30 cellular contexts compared by ENCODE assay signal in the genomic region with DNA sequence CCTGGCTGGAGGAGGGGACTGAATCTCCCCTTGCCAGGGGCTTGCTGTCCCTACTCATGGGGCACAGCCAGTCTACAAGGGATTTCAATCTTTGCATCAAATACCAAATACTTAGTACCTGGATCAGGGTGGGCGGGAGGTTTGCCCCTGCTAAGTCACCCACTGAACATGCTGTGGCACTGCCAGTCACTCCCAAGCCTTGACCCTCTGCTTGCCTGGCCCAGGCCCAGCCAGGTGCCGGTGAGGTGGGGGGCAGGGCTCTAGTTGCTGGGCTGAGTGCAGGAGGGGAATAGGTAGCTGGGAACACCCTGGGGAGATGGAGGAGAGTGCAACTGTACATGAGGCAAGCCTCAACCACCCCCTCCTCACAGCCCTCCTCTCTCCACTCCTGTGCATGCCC.
"Had no signal": no experiment of that assay in that cellular context is flagged by ENCODE, and none has a peak within 500 bp of the region (broad histone marks: within the 10 kb centered on the region; RNA-seq: fewer than 3 reads in every experiment).

No MANE protein-coding gene starts in this region.

- H3K27me3 Mint-ChIP-seq: activated B cell treated with CpG ODN at 0.5 μM for 24 hours; activated CD8-positive, alpha-beta memory T cell treated with anti-CD3 and anti-CD28 coated beads, Interleukin-2, amount 10 ng/mL, durations not matched to agents 7 days and 5 days; activated naive CD4-positive, alpha-beta T cell treated with anti-CD3 and anti-CD28 coated beads, Interleukin-2, amount 10 ng/mL, durations not matched to agents 7 days and 5 days; activated naive CD8-positive, alpha-beta T cell; activated T-cell treated with anti-CD3 and anti-CD28 coated beads, Interleukin-2, amount 50 U/mL, for 24 hours; brain; T-helper 17 cell had no signal

- ATAC-seq: activated CD4-positive, CD25-positive, alpha-beta regulatory T cell treated with anti-CD3 and anti-CD28 coated beads, Interleukin-2, amount 50 U/mL, for 24 hours; activated CD8-positive, alpha-beta memory T cell treated with anti-CD3 and anti-CD28 coated beads, Interleukin-2, amount 10 ng/mL, durations not matched to agents 7 days and 5 days; activated CD8-positive, alpha-beta T cell treated with anti-CD3 and anti-CD28 coated beads, Interleukin-2, amount 10 ng/mL, durations not matched to agents 7 days and 5 days; activated T-cell treated with anti-CD3 and anti-CD28 coated beads, Interleukin-2, amount 50 U/mL, for 72 hours; esophagus mucosa; gastrocnemius medialis; T-helper 17 cell had no signal

- H3K36me3 Mint-ChIP-seq: activated CD8-positive, alpha-beta memory T cell treated with anti-CD3 and anti-CD28 coated beads, Interleukin-2, amount 10 ng/mL, durations not matched to agents 7 days and 5 days; activated naive CD4-positive, alpha-beta T cell treated with anti-CD3 and anti-CD28 coated beads, Interleukin-2, amount 10 ng/mL, durations not matched to agents 7 days and 5 days; activated naive CD8-positive, alpha-beta T cell; brain had no signal

- H3K36me3 ChIP-seq: ascending aorta, breast epithelium, cardiac muscle cell, colonic mucosa, gastrocnemius medialis, WERI-Rb-1 had no signal

- H3K27me3 ChIP-seq: ascending aorta, breast epithelium, cardiac muscle cell, colonic mucosa, gastrocnemius medialis had no signal

- H3K4me3 ChIP-seq: ascending aorta, breast epithelium, cardiac muscle cell, colonic mucosa, gastrocnemius medialis had no signal

- H3K27ac Mint-ChIP-seq: activated B cell treated with CpG ODN at 0.5 μM for 24 hours; activated CD8-positive, alpha-beta memory T cell treated with anti-CD3 and anti-CD28 coated beads, Interleukin-2, amount 10 ng/mL, durations not matched to agents 7 days and 5 days; activated CD8-positive, alpha-beta T cell treated with anti-CD3 and anti-CD28 coated beads, Interleukin-2, amount 10 ng/mL, durations not matched to agents 7 days and 5 days; activated naive CD4-positive, alpha-beta T cell treated with anti-CD3 and anti-CD28 coated beads, Interleukin-2, amount 10 ng/mL, durations not matched to agents 7 days and 5 days; activated naive CD8-positive, alpha-beta T cell; activated T-cell treated with anti-CD3 and anti-CD28 coated beads, Interleukin-2, amount 50 U/mL, for 24 hours; activated T-cell treated with anti-CD3 and anti-CD28 coated beads, Interleukin-2, amount 50 U/mL, for 72 hours; brain; T-helper 17 cell; T-helper 2 cell treated with Interferon-gamma antibody and Interleukin-4, amounts not matched to agents 5 μg/mL and 100 μg/mL, for 36 hours had no signal

- H3K4me1 Mint-ChIP-seq: activated B cell treated with CpG ODN at 0.5 μM for 24 hours; activated CD8-positive, alpha-beta memory T cell treated with anti-CD3 and anti-CD28 coated beads, Interleukin-2, amount 10 ng/mL, durations not matched to agents 7 days and 5 days; activated naive CD4-positive, alpha-beta T cell treated with anti-CD3 and anti-CD28 coated beads, Interleukin-2, amount 10 ng/mL, durations not matched to agents 7 days and 5 days; T-helper 17 cell had no signal

- H3K4me3 Mint-ChIP-seq: activated B cell treated with CpG ODN at 0.5 μM for 24 hours; activated CD8-positive, alpha-beta memory T cell treated with anti-CD3 and anti-CD28 coated beads, Interleukin-2, amount 10 ng/mL, durations not matched to agents 7 days and 5 days; activated CD8-positive, alpha-beta T cell treated with anti-CD3 and anti-CD28 coated beads, Interleukin-2, amount 10 ng/mL, durations not matched to agents 7 days and 5 days; activated naive CD4-positive, alpha-beta T cell treated with anti-CD3 and anti-CD28 coated beads, Interleukin-2, amount 10 ng/mL, durations not matched to agents 7 days and 5 days; activated naive CD8-positive, alpha-beta T cell; activated T-cell treated with anti-CD3 and anti-CD28 coated beads, Interleukin-2, amount 50 U/mL, for 24 hours; activated T-cell treated with anti-CD3 and anti-CD28 coated beads, Interleukin-2, amount 50 U/mL, for 72 hours; brain; T-helper 17 cell; T-helper 2 cell treated with Interferon-gamma antibody and Interleukin-4, amounts not matched to agents 5 μg/mL and 100 μg/mL, for 36 hours had no signal

- H3K27ac ChIP-seq: ascending aorta, breast epithelium, cardiac muscle cell, colonic mucosa, gastrocnemius medialis, WERI-Rb-1 had no signal

- H3K4me1 ChIP-seq: ascending aorta, breast epithelium, colonic mucosa, gastrocnemius medialis had no signal

- DNase-seq: activated B cell treated with CpG ODN at 0.5 μM for 24 hours; activated CD4-positive, alpha-beta T cell treated with anti-CD3 and anti-CD28 coated beads for 48 hours; activated CD4-positive, alpha-beta T cell treated with anti-CD3 and anti-CD28 coated beads, Interleukin-2, amount 50 U/mL, for 1 hour; activated CD4-positive, alpha-beta T cell treated with anti-CD3 and anti-CD28 coated beads, Interleukin-2, amount 50 U/mL, for 48 hours; activated CD8-positive, alpha-beta memory T cell treated with anti-CD3 and anti-CD28 coated beads, Interleukin-2, amount 10 ng/mL, durations not matched to agents 7 days and 5 days; activated CD8-positive, alpha-beta memory T cell treated with anti-CD3 and anti-CD28 coated beads, Interleukin-2, amount 50 U/mL, for 4 hours; activated CD8-positive, alpha-beta T cell treated with anti-CD3 and anti-CD28 coated beads, Interleukin-2, amount 10 ng/mL, durations not matched to agents 7 days and 5 days; activated gamma-delta T cell; activated naive CD4-positive, alpha-beta T cell; activated naive CD4-positive, alpha-beta T cell treated with anti-CD3 and anti-CD28 coated beads, Interleukin-2, amount 10 ng/mL, durations not matched to agents 7 days and 5 days; activated T-cell treated with anti-CD3 and anti-CD28 coated beads, Interleukin-2, amount 50 U/mL, for 24 hours; activated T-cell treated with anti-CD3 and anti-CD28 coated beads, Interleukin-2, amount 50 U/mL, for 72 hours; central memory CD4-positive, alpha-beta T cell; cerebellar nuclear complex; colonic mucosa; effector CD8-positive, alpha-beta T cell; foreskin fibroblast; gastrocnemius medialis; T-helper 1 cell; T-helper 17 cell; T1000; WERI-Rb-1 had no signal

- H3K9me3 ChIP-seq: ascending aorta, breast epithelium, colonic mucosa, gastrocnemius medialis had no signal

- H3K9me3 Mint-ChIP-seq: activated B cell treated with CpG ODN at 0.5 μM for 24 hours, brain had no signal
